ENCODE assay signal across 34 cellular contexts in the genomic region with DNA sequence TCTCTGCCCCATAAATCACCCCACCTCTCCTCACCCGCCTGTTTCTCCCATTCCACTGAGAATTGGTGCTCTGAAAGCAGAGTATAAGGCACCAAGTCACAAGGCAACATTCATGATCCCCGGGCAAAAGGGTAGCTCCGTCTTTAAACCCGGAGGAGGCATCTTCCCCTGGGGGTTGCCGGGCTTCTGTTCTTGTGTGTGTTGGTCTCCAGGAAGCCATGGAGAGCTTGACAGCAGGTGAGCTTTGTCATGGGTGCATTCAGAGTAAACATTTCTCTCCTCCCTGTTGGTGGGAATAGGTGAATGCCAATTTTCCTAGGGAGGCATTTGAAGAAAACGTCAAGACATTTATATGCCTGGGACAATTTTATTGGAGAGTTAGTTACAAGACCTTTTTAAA.
"Had no signal": no experiment of that assay in that cellular context is flagged by ENCODE, and none has a peak within 500 bp of the region (broad histone marks: within the 10 kb centered on the region; RNA-seq: fewer than 3 reads in every experiment).

No MANE protein-coding gene starts in this region.

- H3K4me2 ChIP-seq: KMS-11 had no signal

- DNase-seq: Karpas-422, Kasumi-1, KG1, MG63, MM.1S, MV-4-11, NCI-H1048, NCI-H1092, NCI-H1092 treated with DMSO at 0.1 percent for 48 hours, NCI-H1105, NCI-H1105 treated with DMSO at 0.1 percent for 48 hours, NCI-H1417, NCI-H1417 treated with DMSO at 0.1 percent for 48 hours, NCI-H1436, NCI-H1436 treated with DMSO at 0.1 percent for 48 hours, NCI-H146, NCI-H1694, NCI-H1694 treated with DMSO at 0.1 percent for 48 hours, NCI-H187, NCI-H187 treated with DMSO at 0.1 percent for 48 hours, NCI-H1930, NCI-H2029, NCI-H2029 treated with DMSO at 0.1 percent for 48 hours, NCI-H2081, NCI-H2081 treated with DMSO at 0.1 percent for 48 hours, NCI-H2107, NCI-H2171, NCI-H2171 treated with DMSO at 0.1 percent for 48 hours, NCI-H2227 treated with DMSO at 0.1 percent for 48 hours, NCI-H226, NCI-H345, NCI-H446, NCI-H446 treated with DMSO at 0.1 percent for 48 hours had no signal

- H3K9ac ChIP-seq: KMS-11 had no signal

- H3K27ac ChIP-seq: KMS-11 had no signal

- H3K27me3 ChIP-seq: MG63 had no signal

- H3K9me3 ChIP-seq: MG63 had no signal

- H3K36me3 ChIP-seq: MG63 had no signal

- H3K4me3 ChIP-seq: MG63 had no signal
